Comparison of ENCODE assay signal across 1 cellular context in genomic region chr1:47751188-47751587, GRCh38.
TF ChIP-seq lines count a peak whose summit lies in the region.

No MANE protein-coding gene starts in this region.

TF ChIP-seq in HepG2, 621 proteins besides CTCF, POLR2A, EP300 and RAD21 (continued from another document):
- no peak for TF ChIP-seq MYC (CRISPR knock-in tag; IDR thresholded peaks at IDR 0.05; ENCODE audit: borderline replicate concordance)
- TF ChIP-seq ZBTB33 (CRISPR knock-in tag; IDR thresholded peaks at IDR 0.05): no peak
- no peak for TF ChIP-seq AHR (CRISPR knock-in tag; IDR thresholded peaks at IDR 0.05)
- TF ChIP-seq ZBTB7A (CRISPR knock-in tag; IDR thresholded peaks at IDR 0.05): no peak
- no peak for TF ChIP-seq PHF5A (CRISPR knock-in tag; IDR thresholded peaks at IDR 0.05; ENCODE audit: low read depth, unreplicated experiment)
- TF ChIP-seq RNF2 (conservative IDR thresholded peaks at IDR 0.05; ENCODE audit: low read depth): no peak
TF ChIP-seq in HepG2: peak in this region for 3.
